ENCODE assay signal across 9 cellular contexts in genomic region chr18:79484661-79485621, GRCh38.
DNase-seq lines count a peak whose midpoint lies in the region; ATAC-seq and TF ChIP-seq lines count a peak whose summit lies in the region.
"Had no signal": no experiment of that assay in that cellular context is flagged by ENCODE, and none has a peak within 500 bp of the region (broad histone marks: within the 10 kb centered on the region; RNA-seq: fewer than 3 reads in every experiment).

No MANE protein-coding gene starts in this region.

- H3K27ac Mint-ChIP-seq in MCF 10A (ENCODE audit: low read depth, unreplicated experiment) (no peak overlapping the region), immature natural killer cell (peak overlapping the region in 1 of 6 donors; percentile 35)

- DNase-seq in breast epithelium (ENCODE audit: low spot score in 2 of 2), result peak in 1 of 2 donors; percentile 30
- DNase-seq in MCF 10A (ENCODE audit: unreplicated experiment), result no peak
- DNase-seq in body of pancreas, result peak in 2 of 4 donors; percentile 3 to 31
- peak; percentile 32 to 75 for DNase-seq in left lung
- DNase-seq in vagina (ENCODE audit: extremely low spot score in 2 of 2), result no peak
- no peak for DNase-seq in RPMI8226
- DNase-seq in immature natural killer cell, result no peak
- DNase-seq: stimulated activated CD4-positive, alpha-beta T cell treated with anti-CD3 and anti-CD28 coated beads, Interleukin-4, amount 100 ng/mL, for 1 hour had no signal

- H3K9me3 ChIP-seq in breast epithelium (no peaks in the 10 kb centered on the region), body of pancreas (no peaks in the 10 kb centered on the region), left lung (no peaks in the 10 kb centered on the region), vagina (no peaks in the 10 kb centered on the region)

- H3K4me3 ChIP-seq in breast epithelium (peak overlapping the region in 2 of 3 donors; percentile 9 to 44), body of pancreas (no peak overlapping the region), left lung (no peak overlapping the region), vagina (peak overlapping the region; percentile 14 to 28)

- TF ChIP-seq CTCF in breast epithelium (IDR thresholded peaks at IDR 0.05) (no peak), MCF 10A (IDR thresholded peaks at IDR 0.05; ENCODE audit: unreplicated experiment) (no peak), body of pancreas (IDR thresholded peaks at IDR 0.05) (no peak), left lung (IDR thresholded peaks at IDR 0.05) (no peak), vagina (IDR thresholded peaks at IDR 0.05) (no peak)

- H3K36me3 Mint-ChIP-seq in MCF 10A (ENCODE audit: insufficient read depth, unreplicated experiment) (no peaks in the 10 kb centered on the region), immature natural killer cell (peaks cover 0 to 3% (median 0%) of the 10 kb centered on the region in 3 donors)

- H3K27me3 Mint-ChIP-seq in MCF 10A (ENCODE audit: insufficient read depth, unreplicated experiment), result no peaks in the 10 kb centered on the region
- H3K27me3 Mint-ChIP-seq in immature natural killer cell (ENCODE audit: low read depth in 3 of 3), result no peaks in the 10 kb centered on the region

- BruUV-seq in MCF 10A (replicated peaks; lab: Mats Ljungman, UMichigan), result no TSS peak

- CTCF ChIA-PET in MCF 10A (lab: Yijun Ruan, JAX), result no interaction called here

- H3K4me1 Mint-ChIP-seq in MCF 10A (ENCODE audit: insufficient read depth, unreplicated experiment) (no peaks in the 10 kb centered on the region), immature natural killer cell (no peaks in the 10 kb centered on the region)

- H3K9me3 Mint-ChIP-seq in MCF 10A (ENCODE audit: unreplicated experiment) (no peaks in the 10 kb centered on the region), immature natural killer cell (no peaks in the 10 kb centered on the region)

- intact Hi-C loops in breast epithelium (cut with DNase I; ENCODE audit: low total_unique reads), result no loop called here
- intact Hi-C loops in MCF 10A (cut with micrococcal nuclease), result no loop called here
- intact Hi-C loops in body of pancreas (cut with DNase I), result no loop called here
- intact Hi-C loops in left lung (cut with DNase I), result no loop called here
- intact Hi-C loops in vagina (cut with DNase I), result no loop called here

- POLR2A ChIA-PET in MCF 10A (lab: Yijun Ruan, JAX), result no interaction called here

- H3K4me3 Mint-ChIP-seq in MCF 10A (ENCODE audit: unreplicated experiment), result no peak overlapping the region
- no peak overlapping the region for H3K4me3 Mint-ChIP-seq in immature natural killer cell

- H3K36me3 ChIP-seq in breast epithelium, result no peaks in the 10 kb centered on the region
- H3K36me3 ChIP-seq in body of pancreas (replicated peaks in 1 of 2; ENCODE audit: insufficient read depth in 1 of 2, low read depth in 2 of 2), result peaks cover 0 to 2% of the 10 kb centered on the region in 2 donors
- H3K36me3 ChIP-seq in left lung, result peaks cover 0 to 33% of the 10 kb centered on the region in 2 donors
- peaks cover 0 to 14% of the 10 kb centered on the region in 2 donors for H3K36me3 ChIP-seq in vagina

- ATAC-seq in body of pancreas (peak; percentile 48), left lung (peak; percentile 68), GM19328 (IDR thresholded peaks at IDR 0.05; ENCODE audit: unreplicated experiment) (no peak)

- 78 to 80% methylated on average over 13 to 50 of the region's 50 CpGs for WGBS in body of pancreas, 2 donors

- H3K27me3 ChIP-seq in breast epithelium (no peaks in the 10 kb centered on the region), body of pancreas (no peaks in the 10 kb centered on the region), left lung (no peaks in the 10 kb centered on the region), vagina (no peaks in the 10 kb centered on the region)

- H3K4me1 ChIP-seq in breast epithelium (no peaks in the 10 kb centered on the region), body of pancreas (no peaks in the 10 kb centered on the region), left lung (no peaks in the 10 kb centered on the region), vagina (peaks cover 14% of the 10 kb centered on the region)

- H3K27ac ChIP-seq in breast epithelium, result peak overlapping the region in 1 of 2 donors; percentile 32
- no peak overlapping the region for H3K27ac ChIP-seq in body of pancreas
- H3K27ac ChIP-seq in left lung, result no peak overlapping the region
- H3K27ac ChIP-seq in vagina, result peak overlapping the region; percentile 64

- TF ChIP-seq POLR2A in breast epithelium (IDR thresholded peaks at IDR 0.05), result no peak
- no peak for TF ChIP-seq POLR2A in body of pancreas (IDR thresholded peaks at IDR 0.05)
- no peak for TF ChIP-seq POLR2A in vagina (IDR thresholded peaks at IDR 0.05)

Comparison
In these comparisons a context has a peak if more than half of its experiments do, and no peak if none do; other contexts are left out.
1. DNase-seq: peak in left lung (2 of 2); none in MCF 10A (single experiment), vagina (0 of 2), RPMI8226 (single experiment) and immature natural killer cell (0 of 3).
2. H3K4me3 ChIP-seq: peak in breast epithelium (2 of 3) and vagina (2 of 2); none in body of pancreas (0 of 2) and left lung (0 of 2).